Comparison of ENCODE assay signal across 34 cellular contexts in genomic region chr10:51399840-51400239, GRCh38.
"Had no signal": no experiment of that assay in that cellular context is flagged by ENCODE, and none has a peak within 500 bp of the region (broad histone marks: within the 10 kb centered on the region; RNA-seq: fewer than 3 reads in every experiment).

No MANE protein-coding gene starts in this region.

- H3K36me3 Mint-ChIP-seq: activated CD4-positive, alpha-beta memory T cell treated with anti-CD3 and anti-CD28 coated beads for 36 hours; activated naive CD4-positive, alpha-beta T cell treated with anti-CD3 and anti-CD28 coated beads, Interleukin-2, amount 50 U/mL, for 72 hours; activated naive CD8-positive, alpha-beta T cell treated with anti-CD3 and anti-CD28 coated beads for 36 hours; brain had no signal

- FAIRE-seq: TTC549 had no signal

- H3K27ac ChIP-seq: adrenal gland, VCaP had no signal

- H3K4me3 Mint-ChIP-seq: activated B cell treated with CpG ODN at 0.5 μM for 24 hours; activated CD4-positive, alpha-beta memory T cell treated with anti-CD3 and anti-CD28 coated beads for 36 hours; activated CD4-positive, alpha-beta T cell treated with anti-CD3 and anti-CD28 coated beads, Interleukin-2, amount 10 ng/mL, durations not matched to agents 24 days and 14 days; activated CD8-positive, alpha-beta T cell treated with anti-CD3 and anti-CD28 coated beads for 36 hours; activated naive CD4-positive, alpha-beta T cell treated with anti-CD3 and anti-CD28 coated beads for 36 hours; activated naive CD8-positive, alpha-beta T cell treated with anti-CD3 and anti-CD28 coated beads for 36 hours; activated T-cell treated with anti-CD3 and anti-CD28 coated beads, Interleukin-2, amount 50 U/mL, for 4 hours; activated T-cell treated with anti-CD3 and anti-CD28 coated beads, Interleukin-2, amount 50 U/mL, for 72 hours; activated T-helper 1 cell treated with anti-CD3 and anti-CD28 coated beads, Interleukin-12 subunit alpha, Interleukin-12 subunit beta, Interleukin-2, Interleukin-4 antibody, amounts not matched to agents 30 ng/mL and 10 ng/mL and 1 ng/mL, durations not matched to agents 14 hours and 24 hours and 36 hours; activated T-helper 17 cell treated with anti-CD3 and anti-CD28 coated beads, Interleukin-2, amount 50 U/mL, for 72 hours; brain; T-helper 1 cell treated with Interleukin-12 subunit alpha and Interleukin-12 subunit beta and Interleukin-4 antibody, amounts not matched to agents 30 μg/mL and 1 μg/mL, for 36 hours; T-helper 2 cell treated with Interferon-gamma antibody and Interleukin-4, amounts not matched to agents 5 μg/mL and 100 μg/mL, for 36 hours had no signal

- H3K27me3 Mint-ChIP-seq: activated B cell treated with CpG ODN at 0.5 μM for 24 hours; activated CD4-positive, alpha-beta memory T cell treated with anti-CD3 and anti-CD28 coated beads for 36 hours; activated CD4-positive, alpha-beta T cell treated with anti-CD3 and anti-CD28 coated beads, Interleukin-2, amount 10 ng/mL, durations not matched to agents 24 days and 14 days; activated CD8-positive, alpha-beta T cell treated with anti-CD3 and anti-CD28 coated beads for 36 hours; activated naive CD8-positive, alpha-beta T cell treated with anti-CD3 and anti-CD28 coated beads for 36 hours; activated T-helper 17 cell treated with anti-CD3 and anti-CD28 coated beads, Interleukin-2, amount 50 U/mL, for 72 hours; brain had no signal

- H3K27ac Mint-ChIP-seq: activated B cell treated with CpG ODN at 0.5 μM for 24 hours; activated CD4-positive, alpha-beta memory T cell treated with anti-CD3 and anti-CD28 coated beads for 36 hours; activated CD4-positive, alpha-beta T cell treated with anti-CD3 and anti-CD28 coated beads, Interleukin-2, amount 10 ng/mL, durations not matched to agents 24 days and 14 days; activated CD8-positive, alpha-beta T cell treated with anti-CD3 and anti-CD28 coated beads for 36 hours; activated naive CD4-positive, alpha-beta T cell treated with anti-CD3 and anti-CD28 coated beads for 36 hours; activated naive CD4-positive, alpha-beta T cell treated with anti-CD3 and anti-CD28 coated beads, Interleukin-2, amount 50 U/mL, for 72 hours; activated naive CD8-positive, alpha-beta T cell treated with anti-CD3 and anti-CD28 coated beads for 36 hours; activated T-cell treated with anti-CD3 and anti-CD28 coated beads, Interleukin-2, amount 50 U/mL, for 72 hours; activated T-helper 1 cell treated with anti-CD3 and anti-CD28 coated beads, Interleukin-12 subunit alpha, Interleukin-12 subunit beta, Interleukin-2, Interleukin-4 antibody, amounts not matched to agents 30 ng/mL and 10 ng/mL and 1 ng/mL, durations not matched to agents 14 hours and 24 hours and 36 hours; activated T-helper 17 cell treated with anti-CD3 and anti-CD28 coated beads, Interleukin-2, amount 50 U/mL, for 72 hours; brain; T-helper 1 cell treated with Interleukin-12 subunit alpha and Interleukin-12 subunit beta and Interleukin-4 antibody, amounts not matched to agents 30 μg/mL and 1 μg/mL, for 36 hours; T-helper 2 cell treated with Interferon-gamma antibody and Interleukin-4, amounts not matched to agents 5 μg/mL and 100 μg/mL, for 36 hours had no signal

- H3K9me3 ChIP-seq: adrenal gland, ascending aorta had no signal

- H3K9me3 Mint-ChIP-seq: activated B cell treated with CpG ODN at 0.5 μM for 24 hours; activated CD4-positive, alpha-beta memory T cell treated with anti-CD3 and anti-CD28 coated beads for 36 hours; activated CD4-positive, alpha-beta T cell treated with anti-CD3 and anti-CD28 coated beads, Interleukin-2, amount 10 ng/mL, durations not matched to agents 24 days and 14 days; activated CD8-positive, alpha-beta T cell treated with anti-CD3 and anti-CD28 coated beads for 36 hours; activated naive CD4-positive, alpha-beta T cell treated with anti-CD3 and anti-CD28 coated beads for 36 hours; activated naive CD4-positive, alpha-beta T cell treated with anti-CD3 and anti-CD28 coated beads, Interleukin-2, amount 50 U/mL, for 72 hours; activated naive CD8-positive, alpha-beta T cell treated with anti-CD3 and anti-CD28 coated beads for 36 hours; activated T-cell treated with anti-CD3 and anti-CD28 coated beads, Interleukin-2, amount 50 U/mL, for 4 hours; activated T-cell treated with anti-CD3 and anti-CD28 coated beads, Interleukin-2, amount 50 U/mL, for 72 hours; activated T-helper 1 cell treated with anti-CD3 and anti-CD28 coated beads, Interleukin-12 subunit alpha, Interleukin-12 subunit beta, Interleukin-2, Interleukin-4 antibody, amounts not matched to agents 30 ng/mL and 10 ng/mL and 1 ng/mL, durations not matched to agents 14 hours and 24 hours and 36 hours; activated T-helper 17 cell treated with anti-CD3 and anti-CD28 coated beads, Interleukin-2, amount 50 U/mL, for 72 hours; brain; T-helper 1 cell treated with Interleukin-12 subunit alpha and Interleukin-12 subunit beta and Interleukin-4 antibody, amounts not matched to agents 30 μg/mL and 1 μg/mL, for 36 hours; T-helper 2 cell treated with Interferon-gamma antibody and Interleukin-4, amounts not matched to agents 5 μg/mL and 100 μg/mL, for 36 hours had no signal

- H3K4me3 ChIP-seq: adrenal gland, ascending aorta had no signal

- ATAC-seq: activated CD8-positive, alpha-beta T cell treated with anti-CD3 and anti-CD28 coated beads for 36 hours; activated naive CD4-positive, alpha-beta T cell treated with anti-CD3 and anti-CD28 coated beads, Interleukin-2, amount 50 U/mL, for 72 hours; activated T-cell treated with anti-CD3 and anti-CD28 coated beads, Interleukin-2, amount 50 U/mL, for 4 hours; activated T-cell treated with anti-CD3 and anti-CD28 coated beads, Interleukin-2, amount 50 U/mL, for 72 hours; activated T-helper 17 cell treated with anti-CD3 and anti-CD28 coated beads, Interleukin-2, amount 50 U/mL, for 72 hours had no signal

- H3K27me3 ChIP-seq: adrenal gland, ascending aorta had no signal

- H3K36me3 ChIP-seq: adrenal gland, ascending aorta had no signal

- DNase-seq: activated B cell treated with CpG ODN at 0.5 μM for 24 hours; activated CD4-positive, alpha-beta memory T cell treated with anti-CD3 and anti-CD28 coated beads for 36 hours; activated CD4-positive, alpha-beta T cell treated with anti-CD3 and anti-CD28 coated beads for 4 hours; activated CD4-positive, alpha-beta T cell treated with anti-CD3 and anti-CD28 coated beads, Interleukin-2, amount 10 ng/mL, durations not matched to agents 24 days and 14 days; activated CD4-positive, alpha-beta T cell treated with anti-CD3 and anti-CD28 coated beads, Interleukin-2, amount 50 U/mL, for 1 hour; activated CD4-positive, alpha-beta T cell treated with anti-CD3 and anti-CD28 coated beads, Interleukin-2, amount 50 U/mL, for 4 hours; activated CD4-positive, CD25-positive, alpha-beta regulatory T cell treated with anti-CD3 and anti-CD28 coated beads, Interleukin-2, amount 50 U/mL, for 72 hours; activated CD8-positive, alpha-beta memory T cell treated with anti-CD3 and anti-CD28 coated beads, Interleukin-2, amount 50 U/mL, for 4 hours; activated CD8-positive, alpha-beta T cell treated with anti-CD3 and anti-CD28 coated beads for 36 hours; activated effector memory CD4-positive, alpha-beta T cell treated with anti-CD3 and anti-CD28 coated beads, Interleukin-2, amount 50 U/mL, for 16 hours; activated gamma-delta T cell treated with Interleukin-2 at 50 U/mL for 16 hours; activated naive CD4-positive, alpha-beta T cell; activated naive CD4-positive, alpha-beta T cell treated with anti-CD3 and anti-CD28 coated beads for 36 hours; activated naive CD4-positive, alpha-beta T cell treated with anti-CD3 and anti-CD28 coated beads, Interleukin-2, amount 50 U/mL, for 16 hours; activated naive CD8-positive, alpha-beta T cell treated with anti-CD3 and anti-CD28 coated beads for 36 hours; activated T-cell treated with anti-CD3 and anti-CD28 coated beads for 4 hours; activated T-cell treated with anti-CD3 and anti-CD28 coated beads, Interleukin-2, amount 50 U/mL, for 1 hour; activated T-cell treated with anti-CD3 and anti-CD28 coated beads, Interleukin-2, amount 50 U/mL, for 4 hours; activated T-cell treated with anti-CD3 and anti-CD28 coated beads, Interleukin-2, amount 50 U/mL, for 72 hours; adrenal gland; amniotic stem cell; central memory CD4-positive, alpha-beta T cell; T-helper 1 cell; T-helper 2 cell; T-helper 9 cell had no signal

- H3K4me1 Mint-ChIP-seq: activated B cell treated with CpG ODN at 0.5 μM for 24 hours; activated CD4-positive, alpha-beta T cell treated with anti-CD3 and anti-CD28 coated beads, Interleukin-2, amount 10 ng/mL, durations not matched to agents 24 days and 14 days; activated naive CD8-positive, alpha-beta T cell treated with anti-CD3 and anti-CD28 coated beads for 36 hours; activated T-helper 17 cell treated with anti-CD3 and anti-CD28 coated beads, Interleukin-2, amount 50 U/mL, for 72 hours had no signal
